Comparison of ENCODE assay signal across 8 cellular contexts in the genomic region with DNA sequence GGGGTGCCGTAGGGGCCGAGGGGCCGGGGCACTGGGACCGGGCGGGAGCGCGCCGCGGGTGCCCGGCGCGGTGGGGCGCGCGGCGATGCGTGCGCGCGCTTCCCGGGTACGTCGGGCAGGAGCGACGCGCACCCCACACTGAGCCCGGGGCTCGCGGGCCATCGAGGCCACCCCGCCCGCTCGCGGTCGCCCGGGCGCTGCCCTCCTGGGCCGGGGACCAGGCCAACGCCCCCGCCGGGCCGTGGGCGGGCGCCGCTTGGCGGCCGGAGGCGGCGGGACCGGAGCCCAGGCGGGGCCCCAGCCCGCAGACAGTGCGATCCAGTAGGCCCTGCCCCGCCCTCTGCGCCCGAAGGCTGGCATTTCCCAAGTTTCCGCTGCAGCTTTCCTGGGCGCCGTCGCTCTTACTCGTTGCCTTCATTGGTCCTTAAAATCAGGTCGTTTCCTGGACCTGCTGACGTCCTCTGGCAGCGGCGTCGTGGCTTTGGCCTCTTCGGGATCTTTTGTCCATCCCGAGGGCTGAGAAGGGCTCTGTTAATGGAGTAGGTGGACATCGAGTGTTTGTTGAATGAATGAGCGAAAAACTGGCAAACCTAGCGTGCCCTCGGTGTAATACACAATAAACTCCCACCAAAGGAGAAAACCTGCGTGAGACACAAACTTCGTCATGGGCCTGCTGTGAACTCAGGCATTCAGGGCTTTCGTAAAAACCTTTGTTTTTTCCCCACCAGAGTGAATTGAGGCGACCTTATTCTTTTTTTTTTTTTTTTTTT. TPM values are rescaled to one million over a fixed set of nuclear protein-coding genes. Genes with fewer than 3 reads are reported as not detected.
A peak's percentile ranks its signal among the peaks of the same experiment; 100 is the strongest.
DNase-seq lines count a peak whose midpoint lies in the region; ATAC-seq and TF ChIP-seq lines count a peak whose summit lies in the region.

No MANE protein-coding gene starts in this region.

- peaks cover 25% of the 10 kb centered on the region for H3F3A ChIP-seq in SK-N-SH (replicated peaks; ENCODE audit: insufficient read depth)

- H3K4me1 ChIP-seq in SK-N-SH (ENCODE audit: control insufficient read depth in 1 of 2, insufficient read depth in 2 of 2, low read depth in 1 of 2, low read length in 1 of 2), result peaks cover 0 to 19% of the 10 kb centered on the region in 2 experiments; a peak in 3 of 4 replicates
- H3K4me1 ChIP-seq in left lung, result peaks cover 0 to 9% of the 10 kb centered on the region in 2 donors
- H3K4me1 ChIP-seq in suprapubic skin, result peaks cover 4% of the 10 kb centered on the region

- peak; percentile 80 for ATAC-seq in left lung
- ATAC-seq in HG03175 (IDR thresholded peaks at IDR 0.05; ENCODE audit: unreplicated experiment), result no peak

- CTCF ChIA-PET in activated CD4-positive, alpha-beta T cell treated with anti-CD3 and anti-CD28 coated beads, Interleukin-2, amount 10 ng/mL, durations not matched to agents 7 days and 5 days (lab: Charles Lee), result no interaction called here
- CTCF ChIA-PET in SK-N-SH (lab: Yijun Ruan, JAX) (interaction anchor here (0.7 to 1.3 kb wide), 3 partner anchors 15 to 292 kb away, joined by 3 to 6 read pairs (median 5); no protein-coding TSS in a partner anchor), GM10248 (lab: Yijun Ruan, JAX) (no interaction called here)

- H3K36me3 ChIP-seq in SK-N-SH (replicated peaks in 1 of 2; ENCODE audit: control insufficient read depth in 1 of 2, insufficient read depth in 2 of 2, low read length in 1 of 2), result peaks cover 6 to 14% of the 10 kb centered on the region in 2 experiments
- no peaks in the 10 kb centered on the region for H3K36me3 ChIP-seq in left lung
- H3K36me3 ChIP-seq in suprapubic skin, result no peaks in the 10 kb centered on the region

- no peaks in the 10 kb centered on the region for H3K9me2 ChIP-seq in SK-N-SH

- intact Hi-C loops in dorsolateral prefrontal cortex (cut with DNase I), result no loop called here
- intact Hi-C loops in left lung (cut with DNase I), result no loop called here

- peak overlapping the region; percentile 90 for H3K4me2 ChIP-seq in SK-N-SH

- H4K20me1 ChIP-seq in SK-N-SH (ENCODE audit: insufficient read depth), result peaks cover 9% of the 10 kb centered on the region

- TF ChIP-seq POLR2A in suprapubic skin (IDR thresholded peaks at IDR 0.05), result no peak

- H3K79me2 ChIP-seq in SK-N-SH (ENCODE audit: insufficient read depth), result peaks cover 50% of the 10 kb centered on the region

- no peak for TF ChIP-seq EP300 in SK-N-SH (IDR thresholded peaks at IDR 0.05; ENCODE audit: borderline replicate concordance in 1 of 2, low read depth in 1 of 2, low read length in 1 of 2)
- no peak for TF ChIP-seq EP300 in suprapubic skin (IDR thresholded peaks at IDR 0.05)

- H3K27me3 ChIP-seq in SK-N-SH (ENCODE audit: insufficient read depth) (no peaks in the 10 kb centered on the region), dorsolateral prefrontal cortex (peaks cover 0 to 32% (median 0%) of the 10 kb centered on the region in 45 donors), left lung (peaks cover 0 to 32% of the 10 kb centered on the region in 2 donors), suprapubic skin (no peaks in the 10 kb centered on the region)

- TF ChIP-seq CTCF in SK-N-SH (IDR thresholded peaks at IDR 0.05), result peak; percentile 17; the same call in 1 of the 2 replicates
- TF ChIP-seq CTCF in dorsolateral prefrontal cortex (IDR thresholded peaks at IDR 0.05 in 54 of 56, conservative IDR thresholded peaks at IDR 0.05 in 2 of 56; ENCODE audit: low read depth in 1 of 56, partially characterized antibody in 56 of 56), result peak in 1 of 56 donors; percentile 5
- TF ChIP-seq CTCF in left lung (IDR thresholded peaks at IDR 0.05), result peak in 1 of 2 donors; percentile 9
- TF ChIP-seq CTCF in suprapubic skin (IDR thresholded peaks at IDR 0.05), result no peak
- no peak for TF ChIP-seq CTCF in GM10248 (IDR thresholded peaks at IDR 0.05; ENCODE audit: control extremely low read depth, extremely low read depth, low read depth, missing control alignments)

- peak overlapping the region; percentile 84 to 90 for H3K27ac ChIP-seq in SK-N-SH (ENCODE audit: low read depth in 2 of 2, low read length in 1 of 2)
- H3K27ac ChIP-seq in dorsolateral prefrontal cortex, result peak overlapping the region in 49 of 59 donors; percentile 42 to 93 (median 82)
- peak overlapping the region; percentile 87 to 96 for H3K27ac ChIP-seq in left lung
- H3K27ac ChIP-seq in suprapubic skin, result peak overlapping the region; percentile 91

- 12% methylated on average over 30 of the region's 76 CpGs for WGBS in SK-N-SH (ENCODE audit: low lambda C conversion rate)
- 3% methylated on average over 51 of the region's 76 CpGs for WGBS in suprapubic skin

- peak overlapping the region; percentile 84 for H2AFZ ChIP-seq in SK-N-SH (ENCODE audit: low read depth)

- peak overlapping the region; percentile 47 for H3K4me3 Mint-ChIP-seq in activated CD4-positive, alpha-beta T cell treated with anti-CD3 and anti-CD28 coated beads, Interleukin-2, amount 10 ng/mL, durations not matched to agents 7 days and 5 days

- peaks cover 52% of the 10 kb centered on the region for H3K27me3 Mint-ChIP-seq in activated CD4-positive, alpha-beta T cell treated with anti-CD3 and anti-CD28 coated beads, Interleukin-2, amount 10 ng/mL, durations not matched to agents 7 days and 5 days

- peak overlapping the region; percentile 96 for H3K9ac ChIP-seq in SK-N-SH

- no peaks in the 10 kb centered on the region for H3K9me3 Mint-ChIP-seq in activated CD4-positive, alpha-beta T cell treated with anti-CD3 and anti-CD28 coated beads, Interleukin-2, amount 10 ng/mL, durations not matched to agents 7 days and 5 days

- POLR2A ChIA-PET in activated CD4-positive, alpha-beta T cell treated with anti-CD3 and anti-CD28 coated beads, Interleukin-2, amount 10 ng/mL, durations not matched to agents 7 days and 5 days (lab: Charles Lee), result no interaction called here
- POLR2A ChIA-PET in SK-N-SH (lab: Yijun Ruan, JAX) (interaction anchor here (1.2 to 1.6 kb wide), 3 partner anchors 10 to 47 kb away, joined by 3 to 6 read pairs (median 4); no protein-coding TSS in a partner anchor), GM10248 (lab: Yijun Ruan, JAX) (no interaction called here)

- H3K4me3 ChIP-seq in SK-N-SH (ENCODE audit: low read depth in 2 of 2, low read length in 1 of 2), result peak overlapping the region; percentile 64 to 85
- H3K4me3 ChIP-seq in dorsolateral prefrontal cortex, result peak overlapping the region; percentile 29 to 80 (median 60)
- H3K4me3 ChIP-seq in left lung, result peak overlapping the region; percentile 45 to 61
- peak overlapping the region; percentile 65 for H3K4me3 ChIP-seq in suprapubic skin

- no peak for TF ChIP-seq RAD21 in SK-N-SH (IDR thresholded peaks at IDR 0.05; ENCODE audit: low read length)

- no peak for DNase-seq in activated CD4-positive, alpha-beta T cell treated with anti-CD3 and anti-CD28 coated beads, Interleukin-2, amount 10 ng/mL, durations not matched to agents 7 days and 5 days
- DNase-seq in activated CD4-positive, alpha-beta T cell treated with anti-CD3 and anti-CD28 coated beads, Interleukin-2, amount 50 U/mL, for 4 hours, result no peak
- DNase-seq in SK-N-SH (peak; percentile 93), dorsolateral prefrontal cortex (peak in 6 of 10 donors; percentile 35 to 58 (median 48)), left lung (peak; percentile 72 to 90), suprapubic skin (ENCODE audit: low spot score in 2 of 2) (peak; percentile 80 to 87), GM10248 (ENCODE audit: extremely low spot score) (no peak)

- peaks cover 3% of the 10 kb centered on the region for H3K4me1 Mint-ChIP-seq in activated CD4-positive, alpha-beta T cell treated with anti-CD3 and anti-CD28 coated beads, Interleukin-2, amount 10 ng/mL, durations not matched to agents 7 days and 5 days

- H3K9me3 ChIP-seq in SK-N-SH (no peaks in the 10 kb centered on the region), left lung (no peaks in the 10 kb centered on the region), suprapubic skin (no peaks in the 10 kb centered on the region)

- H3K27ac Mint-ChIP-seq in activated CD4-positive, alpha-beta T cell treated with anti-CD3 and anti-CD28 coated beads, Interleukin-2, amount 10 ng/mL, durations not matched to agents 7 days and 5 days, result no peak overlapping the region

- H3K36me3 Mint-ChIP-seq in activated CD4-positive, alpha-beta T cell treated with anti-CD3 and anti-CD28 coated beads, Interleukin-2, amount 10 ng/mL, durations not matched to agents 7 days and 5 days (ENCODE audit: low read depth), result no peaks in the 10 kb centered on the region

TF ChIP-seq in SK-N-SH, 30 proteins besides CTCF, POLR2A, EP300 and RAD21 (continues in another document):
- no peak for TF ChIP-seq NFIC (IDR thresholded peaks at IDR 0.05; ENCODE audit: borderline replicate concordance)
- TF ChIP-seq SIN3A (IDR thresholded peaks at IDR 0.05; ENCODE audit: borderline replicate concordance, low read depth, low read length), result peak; percentile 46; the same call in 1 of the 2 replicates
- TF ChIP-seq YY1 (IDR thresholded peaks at IDR 0.05; ENCODE audit: low read depth), result no peak
- no peak for TF ChIP-seq SMC3 (IDR thresholded peaks at IDR 0.05; ENCODE audit: low read depth, low read length)
- no peak for TF ChIP-seq EZH2phosphoT487 (IDR thresholded peaks at IDR 0.05; ENCODE audit: borderline replicate concordance, low read depth)
- no peak for TF ChIP-seq IRF3 (IDR thresholded peaks at IDR 0.05; ENCODE audit: low read depth, low read length)
- no peak for TF ChIP-seq MEF2A (IDR thresholded peaks at IDR 0.05; ENCODE audit: borderline replicate concordance, low read depth)
- TF ChIP-seq TAF1 (IDR thresholded peaks at IDR 0.05; ENCODE audit: borderline replicate concordance, low read depth, low read length), result peak; percentile 39; the same call in 1 of the 2 replicates

RNA-seq across cellular contexts. Expression of gene PARVA, which starts 0.6 kb away (rescaled TPM):
- total RNA-seq in activated CD4-positive, alpha-beta T cell treated with anti-CD3 and anti-CD28 coated beads, Interleukin-2, amount 10 ng/mL, durations not matched to agents 7 days and 5 days, result under 1 TPM in 1 of 2 experiments, not detected in 1; 0.22 TPM
- 27.6 and 31.6 TPM in 2 replicates for polyA plus RNA-seq in SK-N-SH (2012; rRNA removed)
- polyA plus RNA-seq in SK-N-SH (2012; cell fraction: cytosol; rRNA removed), result 32.5 and 35.2 TPM in 2 replicates
- polyA plus RNA-seq in SK-N-SH (2012; cell fraction: nucleus; rRNA removed), result 14.6 and 24.9 TPM in 2 replicates
- total RNA-seq in dorsolateral prefrontal cortex, result 10 to 100 TPM; 17.1 to 74.0 (median 37.2) TPM
- 10 to 100 TPM; 70.2 to 85.1 TPM for total RNA-seq in left lung
- 10 to 100 TPM; 16.7 to 26.2 (median 21.4) TPM for total RNA-seq in suprapubic skin

Comparison
In these comparisons a context has a peak if more than half of its experiments do, and no peak if none do; other contexts are left out.
1. DNase-seq: peak in SK-N-SH (single experiment), dorsolateral prefrontal cortex (6 of 10), left lung (2 of 2) and suprapubic skin (2 of 2); none in activated CD4-positive, alpha-beta T cell treated with anti-CD3 and anti-CD28 coated beads, Interleukin-2, amount 10 ng/mL, durations not matched to agents 7 days and 5 days (single experiment), activated CD4-positive, alpha-beta T cell treated with anti-CD3 and anti-CD28 coated beads, Interleukin-2, amount 50 U/mL, for 4 hours (0 of 2) and GM10248 (single experiment).
2. RNA of gene PARVA, which starts 0.6 kb away (total RNA-seq): 70.2 to 85.1 TPM in left lung, 17.1 to 74.0 TPM in dorsolateral prefrontal cortex and 16.7 to 26.2 TPM in suprapubic skin; 0.22 TPM in activated CD4-positive, alpha-beta T cell treated with anti-CD3 and anti-CD28 coated beads, Interleukin-2, amount 10 ng/mL, durations not matched to agents 7 days and 5 days; every median in the first group is over 10 times any median in the second.
3. Peak in every context shown above with its lines, with median percentiles within 50 percentile points of each other: H3K27ac ChIP-seq and H3K4me3 ChIP-seq.